Comparison of ENCODE assay signal across 8 cellular contexts in genomic region chr3:195897081-195897852, GRCh38. TPM values are rescaled to one million over a fixed set of nuclear protein-coding genes. Genes with fewer than 3 reads are reported as not detected.
DNase-seq lines count a peak whose midpoint lies in the region; ATAC-seq and TF ChIP-seq lines count a peak whose summit lies in the region.

No MANE protein-coding gene starts in this region.

- H3K27me3 ChIP-seq in thoracic aorta (replicated peaks; ENCODE audit: insufficient read depth), result no peaks in the 10 kb centered on the region

- H3K4me1 ChIP-seq in thoracic aorta (ENCODE audit: control insufficient read depth in 1 of 2, low read depth in 2 of 2), result peaks cover 26 to 38% of the 10 kb centered on the region in 2 donors

- no peaks in the 10 kb centered on the region for H3K9me3 Mint-ChIP-seq in activated CD4-positive, alpha-beta T cell treated with anti-CD3 and anti-CD28 coated beads, Interleukin-2, amount 10 ng/mL, durations not matched to agents 7 days and 5 days
- H3K9me3 Mint-ChIP-seq in activated naive CD8-positive, alpha-beta T cell treated with anti-CD3 and anti-CD28 coated beads, Interleukin-2, amount 10 ng/mL, durations not matched to agents 7 days and 5 days, result no peaks in the 10 kb centered on the region

- CTCF ChIA-PET in activated CD4-positive, alpha-beta T cell treated with anti-CD3 and anti-CD28 coated beads, Interleukin-2, amount 10 ng/mL, durations not matched to agents 7 days and 5 days (lab: Charles Lee), result interaction anchor here (1.2 to 10.4 kb wide), 3 partner anchors 7 to 19 kb away, joined by 4 to 128 read pairs (median 90); partner anchors contain the start of gene TNK2

- H3K27me3 Mint-ChIP-seq in activated CD4-positive, alpha-beta T cell treated with anti-CD3 and anti-CD28 coated beads, Interleukin-2, amount 10 ng/mL, durations not matched to agents 7 days and 5 days, result no peaks in the 10 kb centered on the region
- H3K27me3 Mint-ChIP-seq in activated naive CD8-positive, alpha-beta T cell treated with anti-CD3 and anti-CD28 coated beads, Interleukin-2, amount 10 ng/mL, durations not matched to agents 7 days and 5 days, result no peaks in the 10 kb centered on the region

- no peak for DNase-seq in activated CD4-positive, alpha-beta T cell treated with anti-CD3 and anti-CD28 coated beads, Interleukin-2, amount 10 ng/mL, durations not matched to agents 7 days and 5 days
- DNase-seq in activated CD4-positive, alpha-beta T cell treated with anti-CD3 and anti-CD28 coated beads for 48 hours, result no peak
- DNase-seq in activated naive CD8-positive, alpha-beta T cell treated with anti-CD3 and anti-CD28 coated beads, Interleukin-2, amount 10 ng/mL, durations not matched to agents 7 days and 5 days, result no peak
- DNase-seq in iris pigment epithelial cell (ENCODE audit: low read depth) (peak; percentile 74), thoracic aorta (ENCODE audit: low spot score) (no peak), SW480 (ENCODE audit: low spot score) (no peak)
- DNase-seq in stimulated activated CD4-positive, alpha-beta T cell treated with anti-CD3 and anti-CD28 coated beads, Interleukin-2, amount 100 ng/mL, for 48 hours, result no peak

- peaks cover 23% of the 10 kb centered on the region for H3K36me3 Mint-ChIP-seq in activated CD4-positive, alpha-beta T cell treated with anti-CD3 and anti-CD28 coated beads, Interleukin-2, amount 10 ng/mL, durations not matched to agents 7 days and 5 days (ENCODE audit: low read depth)
- peaks cover 15% of the 10 kb centered on the region for H3K36me3 Mint-ChIP-seq in activated naive CD8-positive, alpha-beta T cell treated with anti-CD3 and anti-CD28 coated beads, Interleukin-2, amount 10 ng/mL, durations not matched to agents 7 days and 5 days

- H3K4me3 Mint-ChIP-seq in activated CD4-positive, alpha-beta T cell treated with anti-CD3 and anti-CD28 coated beads, Interleukin-2, amount 10 ng/mL, durations not matched to agents 7 days and 5 days, result peak overlapping the region; percentile 70
- H3K4me3 Mint-ChIP-seq in activated naive CD8-positive, alpha-beta T cell treated with anti-CD3 and anti-CD28 coated beads, Interleukin-2, amount 10 ng/mL, durations not matched to agents 7 days and 5 days, result peak overlapping the region; percentile 81

- H3K9me3 ChIP-seq in thoracic aorta, result no peaks in the 10 kb centered on the region

- H3K27ac ChIP-seq in thoracic aorta, result peak overlapping the region; percentile 88 to 91

- no peak for ATAC-seq in activated naive CD8-positive, alpha-beta T cell treated with anti-CD3 and anti-CD28 coated beads, Interleukin-2, amount 10 ng/mL, durations not matched to agents 7 days and 5 days (ENCODE audit: low read depth)
- no peak for ATAC-seq in thoracic aorta (ENCODE audit: insufficient number of reproducible peaks, low FRiP score, low read depth)
- no peak for ATAC-seq in GM18873 (IDR thresholded peaks at IDR 0.05; ENCODE audit: low FRiP score, unreplicated experiment)

- no peak for TF ChIP-seq CTCF in thoracic aorta (IDR thresholded peaks at IDR 0.05)

- H3K36me3 ChIP-seq in thoracic aorta, result no peaks in the 10 kb centered on the region

- peak overlapping the region; percentile 87 for H3K27ac Mint-ChIP-seq in activated CD4-positive, alpha-beta T cell treated with anti-CD3 and anti-CD28 coated beads, Interleukin-2, amount 10 ng/mL, durations not matched to agents 7 days and 5 days
- peak overlapping the region; percentile 83 for H3K27ac Mint-ChIP-seq in activated naive CD8-positive, alpha-beta T cell treated with anti-CD3 and anti-CD28 coated beads, Interleukin-2, amount 10 ng/mL, durations not matched to agents 7 days and 5 days

- peak overlapping the region; percentile 96 for H3K4me3 ChIP-seq in thoracic aorta

- H3K4me1 Mint-ChIP-seq in activated CD4-positive, alpha-beta T cell treated with anti-CD3 and anti-CD28 coated beads, Interleukin-2, amount 10 ng/mL, durations not matched to agents 7 days and 5 days, result peaks cover 66% of the 10 kb centered on the region
- H3K4me1 Mint-ChIP-seq in activated naive CD8-positive, alpha-beta T cell treated with anti-CD3 and anti-CD28 coated beads, Interleukin-2, amount 10 ng/mL, durations not matched to agents 7 days and 5 days, result peaks cover 56% of the 10 kb centered on the region

- POLR2A ChIA-PET in activated CD4-positive, alpha-beta T cell treated with anti-CD3 and anti-CD28 coated beads, Interleukin-2, amount 10 ng/mL, durations not matched to agents 7 days and 5 days (lab: Charles Lee), result no interaction called here
- POLR2A ChIA-PET in activated naive CD8-positive, alpha-beta T cell treated with anti-CD3 and anti-CD28 coated beads, Interleukin-2, amount 10 ng/mL, durations not matched to agents 7 days and 5 days (lab: Charles Lee), result interaction anchor here (4.1 to 10.0 kb wide), 2 partner anchors 10 to 18 kb away, joined by 29 to 172 read pairs; partner anchors contain the start of gene TNK2

RNA-seq across cellular contexts. Expression of gene TNK2, which starts 11.1 kb away (rescaled TPM):
- total RNA-seq in activated CD4-positive, alpha-beta T cell treated with anti-CD3 and anti-CD28 coated beads, Interleukin-2, amount 10 ng/mL, durations not matched to agents 7 days and 5 days, result 100 to 1,000 TPM; 121 to 136 TPM
- total RNA-seq in activated naive CD8-positive, alpha-beta T cell treated with anti-CD3 and anti-CD28 coated beads, Interleukin-2, amount 10 ng/mL, durations not matched to agents 7 days and 5 days, result 100 to 1,000 TPM; 136 to 166 TPM
- 10 to 100 TPM; 38.9 to 69.8 TPM for total RNA-seq in thoracic aorta
